Comparison of ENCODE assay signal across 32 cellular contexts in genomic region chr9:130246126-130246525, GRCh38. TPM values are rescaled to one million over a fixed set of nuclear protein-coding genes. Genes with fewer than 3 reads are reported as not detected.
"Had no signal": no experiment of that assay in that cellular context is flagged by ENCODE, and none has a peak within 500 bp of the region (broad histone marks: within the 10 kb centered on the region; RNA-seq: fewer than 3 reads in every experiment).

No MANE protein-coding gene starts in this region.

- H3K27ac ChIP-seq: adrenal gland, Peyer's patch, SJSA1, VCaP had no signal

- H3K36me3 ChIP-seq: adrenal gland, MG63, Peyer's patch, SJSA1 had no signal

- H3K4me3 ChIP-seq: adrenal gland, MG63, Peyer's patch, SJSA1 had no signal

- DNase-seq: activated B cell treated with CpG ODN at 0.5 μM for 24 hours; activated CD4-positive, alpha-beta memory T cell treated with anti-CD3 and anti-CD28 coated beads for 36 hours; activated CD4-positive, alpha-beta T cell treated with anti-CD3 and anti-CD28 coated beads for 4 hours; activated CD4-positive, alpha-beta T cell treated with anti-CD3 and anti-CD28 coated beads, Interleukin-2, amount 50 U/mL, for 1 hour; activated CD4-positive, CD25-positive, alpha-beta regulatory T cell treated with anti-CD3 and anti-CD28 coated beads, Interleukin-2, amount 50 U/mL, for 72 hours; activated CD8-positive, alpha-beta memory T cell treated with anti-CD3 and anti-CD28 coated beads, Interleukin-2, amount 50 U/mL, for 4 hours; activated gamma-delta T cell treated with Interleukin-2 at 50 U/mL for 16 hours; activated naive CD4-positive, alpha-beta T cell treated with anti-CD3 and anti-CD28 coated beads for 36 hours; activated T-cell treated with anti-CD3 and anti-CD28 coated beads for 4 hours; activated T-cell treated with anti-CD3 and anti-CD28 coated beads, Interleukin-2, amount 50 U/mL, for 48 hours; adrenal gland; central memory CD4-positive, alpha-beta T cell; Kasumi-1; KG1; MG63; NCI-H1048; NCI-H1105 treated with DMSO at 0.1 percent for 48 hours; NCI-H1436; NCI-H1694; NCI-H2029; NCI-H345; NCI-H524 treated with DMSO at 0.1 percent for 48 hours; PC-3; Peyer's patch; RPMI8226; SHP77 treated with DMSO at 0.1 percent for 48 hours; SK-N-SH had no signal

- H3K4me2 ChIP-seq: SK-N-SH had no signal

- H3K27me3 ChIP-seq: adrenal gland, MG63, Peyer's patch had no signal

- ATAC-seq: activated naive CD4-positive, alpha-beta T cell treated with anti-CD3 and anti-CD28 coated beads, Interleukin-2, amount 50 U/mL, for 72 hours; PC-3 had no signal

- FAIRE-seq: astrocyte, bronchial epithelial cell had no signal

- H3K9ac ChIP-seq: SK-N-SH had no signal

- H3K9me3 ChIP-seq: adrenal gland, SJSA1 had no signal

RNA-seq across cellular contexts. Expression of gene HMCN2, which starts 19.4 kb away (rescaled TPM):
- total RNA-seq: activated B cell treated with CpG ODN at 0.5 μM for 24 hours; activated CD4-positive, alpha-beta memory T cell treated with anti-CD3 and anti-CD28 coated beads for 36 hours; activated naive CD4-positive, alpha-beta T cell treated with anti-CD3 and anti-CD28 coated beads for 36 hours; activated naive CD4-positive, alpha-beta T cell treated with anti-CD3 and anti-CD28 coated beads, Interleukin-2, amount 50 U/mL, for 72 hours had no signal
